ENCODE assay signal across 12 cellular contexts in genomic region chr3:17411157-17411877, GRCh38.
"Had no signal": no experiment of that assay in that cellular context is flagged by ENCODE, and none has a peak within 500 bp of the region (broad histone marks: within the 10 kb centered on the region; RNA-seq: fewer than 3 reads in every experiment).

No MANE protein-coding gene starts in this region.

- DNase-seq: activated CD4-positive, alpha-beta T cell treated with anti-CD3 and anti-CD28 coated beads, Interleukin-2, amount 10 ng/mL, durations not matched to agents 7 days and 5 days; activated CD4-positive, CD25-positive, alpha-beta regulatory T cell; activated CD8-positive, alpha-beta memory T cell treated with anti-CD3 and anti-CD28 coated beads for 24 hours; activated naive CD4-positive, alpha-beta T cell treated with Interleukin-2 at 50 U/mL for 16 hours; activated naive CD8-positive, alpha-beta T cell treated with anti-CD3 and anti-CD28 coated beads, Interleukin-2, amount 50 U/mL, for 24 hours; gastrocnemius medialis; naive thymus-derived CD8-positive, alpha-beta T cell; tibial artery had no signal

- H3K9me3 ChIP-seq: ascending aorta, gastrocnemius medialis, neutrophil, tibial artery, vagina had no signal

- H3K4me3 ChIP-seq: ascending aorta, gastrocnemius medialis, smooth muscle cell, tibial artery, vagina had no signal

- H3K36me3 ChIP-seq: ascending aorta, gastrocnemius medialis, tibial artery, vagina had no signal

- ATAC-seq: activated naive CD8-positive, alpha-beta T cell treated with anti-CD3 and anti-CD28 coated beads, Interleukin-2, amount 50 U/mL, for 24 hours; gastrocnemius medialis; naive thymus-derived CD8-positive, alpha-beta T cell had no signal

- H3K4me1 ChIP-seq: ascending aorta, tibial artery, vagina had no signal

- H3K27me3 ChIP-seq: ascending aorta, gastrocnemius medialis, neutrophil, tibial artery, vagina had no signal

- H3K27ac ChIP-seq: ascending aorta, gastrocnemius medialis, neutrophil, tibial artery, vagina had no signal
